Comparison of ENCODE assay signal across 8 cellular contexts in the genomic region with DNA sequence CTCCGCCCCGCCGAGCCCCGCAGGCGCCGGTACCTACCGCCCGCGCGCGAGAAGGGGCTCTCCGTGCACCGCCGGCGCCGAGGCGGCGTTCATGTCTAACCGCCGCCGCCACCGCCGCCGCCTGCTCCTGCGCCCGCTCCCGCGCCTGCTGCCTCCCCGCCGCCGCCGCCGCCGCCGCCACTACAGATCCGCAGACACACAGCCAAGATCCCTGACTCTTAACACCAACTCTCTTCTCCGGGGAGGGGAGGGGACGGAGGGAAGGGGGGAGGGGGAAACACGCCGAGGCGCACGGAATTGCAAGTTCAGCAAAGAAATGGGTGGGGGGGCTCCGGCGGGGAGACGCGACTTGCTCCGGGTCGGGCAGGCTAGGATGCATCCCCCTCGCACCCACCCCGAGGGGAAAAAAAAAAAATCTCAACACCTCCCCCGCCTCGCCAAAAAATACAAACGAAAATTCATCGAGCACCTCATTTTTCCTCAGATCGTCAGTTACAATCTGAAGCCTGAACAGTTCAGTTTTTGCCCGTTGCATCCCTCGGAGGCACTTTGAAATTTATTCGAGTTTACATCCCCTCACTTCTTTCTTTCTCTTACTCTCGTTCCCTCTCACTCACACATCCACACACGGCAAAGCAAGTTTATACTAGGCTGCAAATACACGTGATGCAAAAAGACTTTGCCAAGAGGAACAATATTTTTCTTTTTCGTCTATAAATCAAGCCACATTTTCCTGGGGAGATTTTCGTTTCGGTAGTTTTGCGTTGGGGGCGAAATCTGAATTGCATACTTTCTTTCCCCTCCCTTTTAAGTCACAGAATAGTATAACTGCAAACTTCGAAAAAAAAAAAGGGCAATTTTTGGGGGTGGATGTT. TPM values are rescaled to one million over a fixed set of nuclear protein-coding genes. Genes with fewer than 3 reads are reported as not detected.
DNase-seq lines count a peak whose midpoint lies in the region; ATAC-seq lines count a peak whose summit lies in the region.

A gene (minus strand): TSS at position 192 of the 875 bp plus-strand sequence. CDS start 1,076 bp downstream, outside the sequence.

- peak; percentile 26 for ATAC-seq in HG02798 (IDR thresholded peaks at IDR 0.05; ENCODE audit: poor library complexity, unreplicated experiment)
- ATAC-seq in Right ventricle myocardium superior (ENCODE audit: poor library complexity), result peak; percentile 48
- ATAC-seq in GM18867 (IDR thresholded peaks at IDR 0.05; ENCODE audit: unreplicated experiment), result no peak
- no peak for ATAC-seq in GM21515 (IDR thresholded peaks at IDR 0.05; ENCODE audit: unreplicated experiment)

- H3K4me1 Mint-ChIP-seq in CD4-positive, alpha-beta memory T cell, result peaks cover 9 to 24% (median 12%) of the 10 kb centered on the region in 4 donors

- no peaks in the 10 kb centered on the region for H3K4me1 ChIP-seq in CD4-positive, alpha-beta memory T cell (ENCODE audit: insufficient read depth, low read length)
- H3K4me1 ChIP-seq in neuronal stem cell (ENCODE audit: control insufficient read depth in 2 of 2, insufficient read depth in 1 of 2, low read depth in 1 of 2, low read length in 2 of 2), result peaks cover 1 to 14% of the 10 kb centered on the region in 2 donors

- CTCF ChIA-PET in CD4-positive, alpha-beta memory T cell (lab: Charles Lee; ENCODE audit: partially characterized antibody), result no interaction called here

- no peak within 1 kb of the TSS for H4K8ac ChIP-seq in neuronal stem cell (ENCODE audit: low read depth, low read length)

- peaks cover 36 to 38% of the 10 kb centered on the region in 2 donors for H3K27me3 Mint-ChIP-seq in CD4-positive, alpha-beta memory T cell

- H2BK15ac ChIP-seq in neuronal stem cell (ENCODE audit: low read length), result no peak within 1 kb of the TSS

- intact Hi-C loops in CD4-positive, alpha-beta memory T cell (cut with micrococcal nuclease), result no loop called here
- intact Hi-C loops in Right ventricle myocardium superior (cut with DNase I), result loop anchor here (5.0 to 10.0 kb wide), 4 partner anchors 73 to 263 kb away; no protein-coding TSS in a partner anchor

- H3K27ac ChIP-seq in CD4-positive, alpha-beta memory T cell (ENCODE audit: low read depth, low read length), result no peak within 1 kb of the TSS
- H3K27ac ChIP-seq in neuronal stem cell (replicated peaks; ENCODE audit: low read length), result peak within 1 kb of the TSS; percentile 91

- no peak within 1 kb of the TSS for H3K4ac ChIP-seq in neuronal stem cell (ENCODE audit: low read length)

- H3K79me1 ChIP-seq in neuronal stem cell (ENCODE audit: low read depth, low read length), result no peaks in the 10 kb centered on the region

- no peak within 1 kb of the TSS for H2BK120ac ChIP-seq in neuronal stem cell (ENCODE audit: low read depth, low read length)

- H3K27ac Mint-ChIP-seq in CD4-positive, alpha-beta memory T cell, result peak within 1 kb of the TSS in 1 of 7 donors; percentile 24

- H3K36me3 Mint-ChIP-seq in CD4-positive, alpha-beta memory T cell, result peaks cover 0 to 3% of the 10 kb centered on the region in 2 donors

- H3K9ac ChIP-seq in neuronal stem cell (ENCODE audit: low read depth, low read length, poor library complexity), result peak within 1 kb of the TSS; percentile 90

- H3K4me3 ChIP-seq in CD4-positive, alpha-beta memory T cell (ENCODE audit: low read length in 2 of 2), result peak within 1 kb of the TSS in 1 of 2 donors; percentile 26
- H3K4me3 ChIP-seq in neuronal stem cell (ENCODE audit: low read length in 2 of 2), result peak within 1 kb of the TSS; percentile 59 to 87

- POLR2A ChIA-PET in CD4-positive, alpha-beta memory T cell (lab: Charles Lee; ENCODE audit: partially characterized antibody), result no interaction called here

- H3K18ac ChIP-seq in neuronal stem cell (ENCODE audit: low read length), result peak within 1 kb of the TSS; percentile 90

- DNase-seq in CD4-positive, alpha-beta memory T cell, result no peak
- DNase-seq in NOMO-1 treated with dmso at 0.1 percent for 144 hours (lab: John Stamatoyannopoulos, UW; ENCODE audit: unreplicated experiment) (peak; percentile 3), amniotic epithelial cell (ENCODE audit: low read depth) (peak; percentile 57), Right ventricle myocardium superior (peak; percentile 77), neuronal stem cell (ENCODE audit: low spot score) (peak; percentile 67)

- WGBS in neuronal stem cell (ENCODE audit: extremely low coverage in 2 of 2, insufficient read length in 2 of 2, insufficient replicate concordance in 1 of 2), 2 donors, result no CpG with 5 or more reads among the region's 67 CpGs

- H2BK12ac ChIP-seq in neuronal stem cell (ENCODE audit: low read length), result no peak within 1 kb of the TSS

- peak within 1 kb of the TSS; percentile 61 for H3K4me2 ChIP-seq in neuronal stem cell (ENCODE audit: insufficient read depth, low read length, poor library complexity, severe bottlenecking)

- peak within 1 kb of the TSS; percentile 52 for H2AFZ ChIP-seq in neuronal stem cell (ENCODE audit: low read length)

- no peak within 1 kb of the TSS for H3K14ac ChIP-seq in neuronal stem cell (ENCODE audit: low read length)

- no peak within 1 kb of the TSS for H2AK5ac ChIP-seq in neuronal stem cell (ENCODE audit: low read depth, low read length)

- H3K9me3 Mint-ChIP-seq in CD4-positive, alpha-beta memory T cell, result peaks cover 0 to 30% (median 9%) of the 10 kb centered on the region in 8 donors

- H3K27me3 ChIP-seq in CD4-positive, alpha-beta memory T cell (ENCODE audit: insufficient read depth, low read length), result peaks cover 5% of the 10 kb centered on the region
- no peaks in the 10 kb centered on the region for H3K27me3 ChIP-seq in neuronal stem cell (ENCODE audit: control insufficient read depth in 3 of 3, insufficient read depth in 3 of 3, low read depth in 1 of 3, low read length in 3 of 3)

- H3K23ac ChIP-seq in neuronal stem cell (ENCODE audit: low read depth, low read length, poor library complexity), result no peak within 1 kb of the TSS

- H3K9me3 ChIP-seq in CD4-positive, alpha-beta memory T cell (ENCODE audit: control insufficient read depth in 1 of 2, low read length in 2 of 2), result no peaks in the 10 kb centered on the region
- H3K9me3 ChIP-seq in neuronal stem cell (replicated peaks in 1 of 2; ENCODE audit: control insufficient read depth in 2 of 2, insufficient read depth in 1 of 2, low read depth in 1 of 2, low read length in 2 of 2), result no peaks in the 10 kb centered on the region

- peak within 1 kb of the TSS; percentile 60 to 87 (median 80) for H3K4me3 Mint-ChIP-seq in CD4-positive, alpha-beta memory T cell

- H4K91ac ChIP-seq in neuronal stem cell (ENCODE audit: low read depth, low read length, poor library complexity), result no peak within 1 kb of the TSS

- no peaks in the 10 kb centered on the region for H3K36me3 ChIP-seq in CD4-positive, alpha-beta memory T cell (ENCODE audit: insufficient read depth, low read length)
- peaks cover 0 to 28% of the 10 kb centered on the region in 2 donors for H3K36me3 ChIP-seq in neuronal stem cell (replicated peaks in 1 of 2; ENCODE audit: control insufficient read depth in 2 of 2, insufficient read depth in 2 of 2, low read length in 2 of 2)

- H2BK5ac ChIP-seq in neuronal stem cell (ENCODE audit: low read length), result peak within 1 kb of the TSS; percentile 66

RNA-seq across cellular contexts. Expression of the gene that starts here (rescaled TPM):
- under 1 TPM; 0.58 to 0.93 TPM for total RNA-seq in CD4-positive, alpha-beta memory T cell
- polyA plus RNA-seq in CD4-positive, alpha-beta memory T cell, result 1 to 10 TPM in 1 of 2 donors, under 1 TPM in 1; 0.11 to 2.2 TPM
- 59.5 TPM for total RNA-seq in Right ventricle myocardium superior
- 80.5 TPM for polyA plus RNA-seq in neuronal stem cell (2013, experiment 1 of 2)
- polyA plus RNA-seq in neuronal stem cell (2013, experiment 2 of 2), result 84.7 TPM

Comparison
In these comparisons a context has a peak if more than half of its experiments do, and no peak if none do; other contexts are left out.
1. RNA of the gene that starts here (total RNA-seq): 59.5 TPM in Right ventricle myocardium superior (single experiment); 0.58 to 0.93 TPM in CD4-positive, alpha-beta memory T cell; every median in the first group is over 10 times any median in the second.
2. DNase-seq: peak in NOMO-1 treated with dmso at 0.1 percent for 144 hours (single experiment), amniotic epithelial cell (single experiment), Right ventricle myocardium superior (single experiment) and neuronal stem cell (single experiment); none in CD4-positive, alpha-beta memory T cell (0 of 5).
3. ATAC-seq: peak in HG02798 (single experiment) and Right ventricle myocardium superior (single experiment); none in GM18867 (single experiment) and GM21515 (single experiment).